Comparison of ENCODE assay signal across 1 cellular context in genomic region chr4:110198472-110199419, GRCh38.
TF ChIP-seq lines count a peak whose summit lies in the region.

Gene ELOVL6 (minus strand): TSS chr4:110198615. CDS start chr4:110198335, 280 bp downstream.

TF ChIP-seq in GM12878, 131 proteins besides CTCF, POLR2A, EP300 and RAD21 (continued from another document and continues in another):
- TF ChIP-seq E2F8 (IDR thresholded peaks at IDR 0.05; ENCODE audit: low read depth, partially characterized antibody) (peak; percentile 30), HDAC2 (IDR thresholded peaks at IDR 0.05) (no peak), RBBP5 (conservative IDR thresholded peaks at IDR 0.05) (no peak), CEBPZ (IDR thresholded peaks at IDR 0.05; ENCODE audit: low read depth, low read length) (no peak), IKZF2 (IDR thresholded peaks at IDR 0.05) (peak; percentile 76 to 84), SMAD5 (IDR thresholded peaks at IDR 0.05; ENCODE audit: low read depth) (peak; percentile 45; the same call in 1 of the 2 replicates), USF1 (IDR thresholded peaks at IDR 0.05; ENCODE audit: borderline replicate concordance, extremely low read length, insufficient read depth, low read depth, low read length) (no peak), GATAD2B (conservative IDR thresholded peaks at IDR 0.05; ENCODE audit: low read depth) (peak; percentile 85), ZNF274 (IDR thresholded peaks at IDR 0.05; ENCODE audit: insufficient read depth, insufficient read length) (no peak), ZNF207 (IDR thresholded peaks at IDR 0.05; ENCODE audit: borderline replicate concordance) (peak; percentile 82; the same call in 1 of the 2 replicates), CHD1 (IDR thresholded peaks at IDR 0.05; ENCODE audit: low read depth, low read length) (no peak), STAT3 (IDR thresholded peaks at IDR 0.05; ENCODE audit: low read depth, low read length) (no peak), JUNB (IDR thresholded peaks at IDR 0.05) (no peak), BCL11A (IDR thresholded peaks at IDR 0.05; ENCODE audit: low read depth, low read length) (peak; percentile 50; the same call in 1 of the 2 replicates), JUND (IDR thresholded peaks at IDR 0.05; ENCODE audit: low read depth, low read length) (no peak), NR2F1 (conservative IDR thresholded peaks at IDR 0.05) (peak; percentile 96), SUPT20H (IDR thresholded peaks at IDR 0.05; ENCODE audit: borderline replicate concordance, control insufficient read depth, low read depth, low read length) (no peak), SMAD1 (IDR thresholded peaks at IDR 0.05; ENCODE audit: low read depth, partially characterized antibody) (peak; percentile 29), IRF5 (IDR thresholded peaks at IDR 0.05; ENCODE audit: borderline replicate concordance) (0 out of 2 replicates have a peak, but pooled peaks have one; percentile 25), SKIL (IDR thresholded peaks at IDR 0.05; ENCODE audit: low read depth, poor library complexity, severe bottlenecking) (peak; percentile 82), HSF1 (IDR thresholded peaks at IDR 0.05; ENCODE audit: low read depth, low read length) (no peak), SRF (IDR thresholded peaks at IDR 0.05; ENCODE audit: low read depth in 2 of 2, low read length in 2 of 2) (no peak), RELB (IDR thresholded peaks at IDR 0.05; ENCODE audit: low read depth) (peak; percentile 75), CBFB (IDR thresholded peaks at IDR 0.05; ENCODE audit: low read depth) (peak; percentile 65; the same call in 1 of the 2 replicates), NBN (IDR thresholded peaks at IDR 0.05) (peak; percentile 75), BCLAF1 (IDR thresholded peaks at IDR 0.05) (no peak), CHD4 (IDR thresholded peaks at IDR 0.05) (no peak), PRDM15 (CRISPR knock-in tag; IDR thresholded peaks at IDR 0.05) (no peak), MAX (IDR thresholded peaks at IDR 0.05; ENCODE audit: low read depth, low read length) (no peak; the same call in 1 of the 2 replicates), MLLT1 (IDR thresholded peaks at IDR 0.05) (0 out of 2 replicates have a peak, but pooled peaks have one; percentile 56), POLR2AphosphoS2 (IDR thresholded peaks at IDR 0.05; ENCODE audit: low read depth, low read length) (0 out of 2 replicates have a peak, but pooled peaks have one; percentile 37), MTA2 (IDR thresholded peaks at IDR 0.05; ENCODE audit: low read depth) (peak; percentile 55), TCF12 (IDR thresholded peaks at IDR 0.05; ENCODE audit: low read depth, low read length) (no peak)
